12 cellular contexts compared by ENCODE assay signal in the genomic region with DNA sequence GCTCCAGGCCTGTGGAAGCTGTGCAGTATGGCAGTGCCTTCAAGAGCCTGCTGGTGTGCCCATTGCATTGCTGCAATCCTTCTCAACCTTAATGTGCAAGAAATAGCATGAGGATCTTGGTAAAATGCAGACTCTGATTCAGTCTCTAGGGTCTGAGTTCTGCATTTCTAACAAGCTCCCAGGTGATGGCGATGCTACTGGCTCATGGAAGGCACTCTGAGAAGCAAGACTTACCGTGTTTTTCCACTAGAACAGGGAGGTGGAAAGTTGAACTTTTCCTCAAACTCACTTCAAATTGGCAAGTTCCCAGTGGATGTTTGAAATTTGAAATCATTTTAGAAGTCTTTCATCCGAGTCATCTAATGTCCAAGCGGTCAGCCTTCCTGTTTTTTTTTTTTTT. TPM values are rescaled to one million over a fixed set of nuclear protein-coding genes. Genes with fewer than 3 reads are reported as not detected.
DNase-seq lines count a peak whose midpoint lies in the region; ATAC-seq and TF ChIP-seq lines count a peak whose summit lies in the region.
"Had no signal": no experiment of that assay in that cellular context is flagged by ENCODE, and none has a peak within 500 bp of the region (broad histone marks: within the 10 kb centered on the region; RNA-seq: fewer than 3 reads in every experiment).

No MANE protein-coding gene starts in this region.

- no peaks in the 10 kb centered on the region for H4K20me1 ChIP-seq in neural progenitor cell (ENCODE audit: low read depth)

- no peak overlapping the region for H3K9ac ChIP-seq in neural progenitor cell

- no peak overlapping the region for H2AFZ ChIP-seq in neural progenitor cell (replicated peaks)

- H3K36me3 ChIP-seq in brain microvascular endothelial cell (replicated peaks) (no peaks in the 10 kb centered on the region), neural progenitor cell (no peaks in the 10 kb centered on the region)

- H3F3A ChIP-seq in neural progenitor cell (ENCODE audit: low read depth): no peaks in the 10 kb centered on the region

- H3K9me3 Mint-ChIP-seq in neural progenitor cell: peaks cover 2% of the 10 kb centered on the region
- H3K9me3 Mint-ChIP-seq: effector memory CD8-positive, alpha-beta T cell had no signal

- H3K4me1 Mint-ChIP-seq in neural progenitor cell: peaks cover 13% of the 10 kb centered on the region

- H3K27ac ChIP-seq in brain microvascular endothelial cell (no peak overlapping the region), neural progenitor cell (no peak overlapping the region)
- H3K27ac ChIP-seq: A549 had no signal

- H3K27me3 ChIP-seq in brain microvascular endothelial cell (replicated peaks) (no peaks in the 10 kb centered on the region), neural progenitor cell (no peaks in the 10 kb centered on the region)

- DNase-seq in DMS53 (lab: John Stamatoyannopoulos, UW) (peak; percentile 44), DMS53 treated with DMSO at 0.1 percent for 48 hours (lab: John Stamatoyannopoulos, UW; ENCODE audit: unreplicated experiment) (no peak), NCI-H226 (peak; percentile 52), brain microvascular endothelial cell (peak; percentile 6), neural progenitor cell (ENCODE audit: low spot score) (peak; percentile 38), HuH-7.5 (ENCODE audit: low spot score) (no peak)
- DNase-seq: effector memory CD8-positive, alpha-beta T cell; midbrain; NCI-H1092 had no signal

- no peak overlapping the region for H3K4me3 ChIP-seq in brain microvascular endothelial cell (ENCODE audit: low read depth, low read length)
- H3K4me3 ChIP-seq in neural progenitor cell: no peak overlapping the region
- H3K4me3 ChIP-seq: A549 had no signal

- H3K4me1 ChIP-seq in neural progenitor cell: peaks cover 10% of the 10 kb centered on the region

- ATAC-seq in GM18907 (IDR thresholded peaks at IDR 0.05; ENCODE audit: unreplicated experiment): no peak
- no peak for ATAC-seq in HG03378 (IDR thresholded peaks at IDR 0.05; ENCODE audit: unreplicated experiment)
- ATAC-seq: effector memory CD8-positive, alpha-beta T cell had no signal

- no peak overlapping the region for H3K4me3 Mint-ChIP-seq in neural progenitor cell
- H3K4me3 Mint-ChIP-seq: effector memory CD8-positive, alpha-beta T cell had no signal

- no peaks in the 10 kb centered on the region for H3K36me3 Mint-ChIP-seq in neural progenitor cell

- no peak overlapping the region for H3K27ac Mint-ChIP-seq in neural progenitor cell
- H3K27ac Mint-ChIP-seq: effector memory CD8-positive, alpha-beta T cell had no signal

- H3K27me3 Mint-ChIP-seq in neural progenitor cell (ENCODE audit: insufficient read depth, low read depth): peaks cover 4% of the 10 kb centered on the region

- in situ Hi-C loops in brain microvascular endothelial cell (cut with HindIII; ENCODE audit: low pct_ligation_motif_present, low sequenced_read_pairs): loop anchor here (25.0 kb wide), 1 partner anchor 707 kb away; no protein-coding TSS in a partner anchor

- no peak overlapping the region for H3K4me2 ChIP-seq in neural progenitor cell
- H3K4me2 ChIP-seq: A549 had no signal

- no peaks in the 10 kb centered on the region for H3K9me3 ChIP-seq in neural progenitor cell (ENCODE audit: low read depth)
- H3K9me3 ChIP-seq: A549 had no signal

- H3K79me2 ChIP-seq in neural progenitor cell (ENCODE audit: low read depth): no peaks in the 10 kb centered on the region

- TF ChIP-seq CTCF in brain microvascular endothelial cell (IDR thresholded peaks at IDR 0.05; ENCODE audit: low read depth, low read length, missing control alignments) (peak; percentile 46), neural progenitor cell (IDR thresholded peaks at IDR 0.05) (peak; percentile 35)

RNA-seq across cellular contexts. Expression of a gene that starts 55.5 kb away (rescaled TPM):
- total RNA-seq in neural progenitor cell (ENCODE audit: low replicate concordance): 0.37 TPM in 1 of 2 replicates, not detected in the other

Comparison
In these comparisons a context has a peak if more than half of its experiments do, and no peak if none do; other contexts are left out.
1. DNase-seq: peak in DMS53 (single experiment), NCI-H226 (single experiment), brain microvascular endothelial cell (single experiment) and neural progenitor cell (single experiment); none in DMS53 treated with DMSO at 0.1 percent for 48 hours (single experiment) and HuH-7.5 (single experiment).